In genomic region chr9:129403743-129404620, GRCh38 we compare ENCODE assay signal across 1 cellular context.
TF ChIP-seq lines count a peak whose summit lies in the region.

No MANE protein-coding gene starts in this region.

TF ChIP-seq in neural cell, 6 proteins besides CTCF, POLR2A, EP300 and RAD21 (continued from another document):
- TF ChIP-seq, protein P1, sequence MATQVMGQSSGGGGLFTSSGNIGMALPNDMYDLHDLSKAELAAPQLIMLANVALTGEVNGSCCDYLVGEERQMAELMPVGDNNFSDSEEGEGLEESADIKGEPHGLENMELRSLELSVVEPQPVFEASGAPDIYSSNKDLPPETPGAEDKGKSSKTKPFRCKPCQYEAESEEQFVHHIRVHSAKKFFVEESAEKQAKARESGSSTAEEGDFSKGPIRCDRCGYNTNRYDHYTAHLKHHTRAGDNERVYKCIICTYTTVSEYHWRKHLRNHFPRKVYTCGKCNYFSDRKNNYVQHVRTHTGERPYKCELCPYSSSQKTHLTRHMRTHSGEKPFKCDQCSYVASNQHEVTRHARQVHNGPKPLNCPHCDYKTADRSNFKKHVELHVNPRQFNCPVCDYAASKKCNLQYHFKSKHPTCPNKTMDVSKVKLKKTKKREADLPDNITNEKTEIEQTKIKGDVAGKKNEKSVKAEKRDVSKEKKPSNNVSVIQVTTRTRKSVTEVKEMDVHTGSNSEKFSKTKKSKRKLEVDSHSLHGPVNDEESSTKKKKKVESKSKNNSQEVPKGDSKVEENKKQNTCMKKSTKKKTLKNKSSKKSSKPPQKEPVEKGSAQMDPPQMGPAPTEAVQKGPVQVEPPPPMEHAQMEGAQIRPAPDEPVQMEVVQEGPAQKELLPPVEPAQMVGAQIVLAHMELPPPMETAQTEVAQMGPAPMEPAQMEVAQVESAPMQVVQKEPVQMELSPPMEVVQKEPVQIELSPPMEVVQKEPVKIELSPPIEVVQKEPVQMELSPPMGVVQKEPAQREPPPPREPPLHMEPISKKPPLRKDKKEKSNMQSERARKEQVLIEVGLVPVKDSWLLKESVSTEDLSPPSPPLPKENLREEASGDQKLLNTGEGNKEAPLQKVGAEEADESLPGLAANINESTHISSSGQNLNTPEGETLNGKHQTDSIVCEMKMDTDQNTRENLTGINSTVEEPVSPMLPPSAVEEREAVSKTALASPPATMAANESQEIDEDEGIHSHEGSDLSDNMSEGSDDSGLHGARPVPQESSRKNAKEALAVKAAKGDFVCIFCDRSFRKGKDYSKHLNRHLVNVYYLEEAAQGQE (IDR thresholded peaks at IDR 0.05; ENCODE audit: borderline replicate concordance), result no peak
- TF ChIP-seq SMC3 (conservative IDR thresholded peaks at IDR 0.05; ENCODE audit: poor library complexity) (no peak), EZH2 (IDR thresholded peaks at IDR 0.05; ENCODE audit: borderline replicate concordance, insufficient read depth, low read length, poor library complexity, severe bottlenecking) (no peak), MXI1 (conservative IDR thresholded peaks at IDR 0.05; ENCODE audit: poor library complexity, severe bottlenecking) (no peak), TAF1 (IDR thresholded peaks at IDR 0.05; ENCODE audit: low read depth) (no peak)
